ENCODE assay signal across 8 cellular contexts in genomic region chr3:183527421-183527979, GRCh38.
DNase-seq lines count a peak whose midpoint lies in the region; ATAC-seq and TF ChIP-seq lines count a peak whose summit lies in the region.

No MANE protein-coding gene starts in this region.

- no peaks in the 10 kb centered on the region for H3K27me3 Mint-ChIP-seq in effector memory CD8-positive, alpha-beta T cell

- peaks cover 8% of the 10 kb centered on the region for H3K36me3 Mint-ChIP-seq in effector memory CD8-positive, alpha-beta T cell (ENCODE audit: insufficient read depth)

- ATAC-seq in GM18505 (IDR thresholded peaks at IDR 0.05; ENCODE audit: unreplicated experiment) (peak; percentile 76), GM21529 (IDR thresholded peaks at IDR 0.05; ENCODE audit: unreplicated experiment) (peak; percentile 83), HG03521 (IDR thresholded peaks at IDR 0.05; ENCODE audit: unreplicated experiment) (peak; percentile 83)
- peak; percentile 41 for ATAC-seq in effector memory CD8-positive, alpha-beta T cell (replicated peaks)

- no peak for DNase-seq in effector memory CD8-positive, alpha-beta T cell
- no peak for DNase-seq in NCI-H2107 (lab: John Stamatoyannopoulos, UW)
- no peak for DNase-seq in NCI-H2227 (lab: John Stamatoyannopoulos, UW; ENCODE audit: unreplicated experiment)
- no peak for DNase-seq in activated gamma-delta T cell treated with Interleukin-2 at 50 U/mL for 16 hours
- no peak for DNase-seq in DMS79 treated with DMSO at 0.1 percent for 48 hours (lab: John Stamatoyannopoulos, UW)

- H3K4me1 Mint-ChIP-seq in effector memory CD8-positive, alpha-beta T cell (ENCODE audit: low read depth in 2 of 2): peaks cover 3 to 15% of the 10 kb centered on the region in 2 donors

- no peaks in the 10 kb centered on the region for H3K9me3 Mint-ChIP-seq in effector memory CD8-positive, alpha-beta T cell

- no peak overlapping the region for H3K4me3 Mint-ChIP-seq in effector memory CD8-positive, alpha-beta T cell

- TF ChIP-seq POLR2A in GM18505 (IDR thresholded peaks at IDR 0.05; ENCODE audit: borderline replicate concordance, extremely low read depth, insufficient read depth, insufficient read length): no peak

- peak overlapping the region in 1 of 2 donors; percentile 5 for H3K27ac Mint-ChIP-seq in effector memory CD8-positive, alpha-beta T cell
